Comparison of ENCODE assay signal across 36 cellular contexts in genomic region chr4:21979196-21979595, GRCh38. TPM values are rescaled to one million over a fixed set of nuclear protein-coding genes. Genes with fewer than 3 reads are reported as not detected.
"Had no signal": no experiment of that assay in that cellular context is flagged by ENCODE, and none has a peak within 500 bp of the region (broad histone marks: within the 10 kb centered on the region; RNA-seq: fewer than 3 reads in every experiment).

No MANE protein-coding gene starts in this region.

- H3K27me3 Mint-ChIP-seq: activated B cell treated with CpG ODN at 0.5 μM for 24 hours; activated CD4-positive, alpha-beta memory T cell treated with anti-CD3 and anti-CD28 coated beads for 36 hours; activated CD4-positive, alpha-beta T cell treated with anti-CD3 and anti-CD28 coated beads, Interleukin-2, amount 10 ng/mL, durations not matched to agents 24 days and 14 days; activated CD8-positive, alpha-beta T cell treated with anti-CD3 and anti-CD28 coated beads for 36 hours; activated naive CD4-positive, alpha-beta T cell treated with anti-CD3 and anti-CD28 coated beads, Interleukin-2, amount 10 ng/mL, durations not matched to agents 7 days and 5 days; activated naive CD4-positive, alpha-beta T cell treated with anti-CD3 and anti-CD28 coated beads, Interleukin-2, amount 50 U/mL, for 24 hours; activated naive CD8-positive, alpha-beta T cell; activated naive CD8-positive, alpha-beta T cell treated with anti-CD3 and anti-CD28 coated beads, Interleukin-2, amount 10 ng/mL, durations not matched to agents 7 days and 5 days; activated naive CD8-positive, alpha-beta T cell treated with anti-CD3 and anti-CD28 coated beads, Interleukin-2, amount 50 U/mL, for 24 hours had no signal

- FAIRE-seq: colon, TTC549 had no signal

- H3K4me3 Mint-ChIP-seq: activated B cell treated with CpG ODN at 0.5 μM for 24 hours; activated CD4-positive, alpha-beta memory T cell treated with anti-CD3 and anti-CD28 coated beads for 36 hours; activated CD4-positive, alpha-beta T cell treated with anti-CD3 and anti-CD28 coated beads, Interleukin-2, amount 10 ng/mL, durations not matched to agents 24 days and 14 days; activated CD8-positive, alpha-beta T cell treated with anti-CD3 and anti-CD28 coated beads for 36 hours; activated naive CD4-positive, alpha-beta T cell treated with anti-CD3 and anti-CD28 coated beads, Interleukin-2, amount 10 ng/mL, durations not matched to agents 7 days and 5 days; activated naive CD4-positive, alpha-beta T cell treated with anti-CD3 and anti-CD28 coated beads, Interleukin-2, amount 50 U/mL, for 24 hours; activated naive CD8-positive, alpha-beta T cell; activated naive CD8-positive, alpha-beta T cell treated with anti-CD3 and anti-CD28 coated beads, Interleukin-2, amount 10 ng/mL, durations not matched to agents 7 days and 5 days; activated naive CD8-positive, alpha-beta T cell treated with anti-CD3 and anti-CD28 coated beads, Interleukin-2, amount 50 U/mL, for 24 hours; activated T-cell treated with anti-CD3 and anti-CD28 coated beads, Interleukin-2, amount 50 U/mL, for 4 hours; activated T-cell treated with anti-CD3 and anti-CD28 coated beads, Interleukin-2, amount 50 U/mL, for 72 hours; T-helper 1 cell treated with Interleukin-12 subunit alpha and Interleukin-12 subunit beta and Interleukin-4 antibody, amounts not matched to agents 30 μg/mL and 1 μg/mL, for 36 hours; T-helper 2 cell treated with Interferon-gamma antibody and Interleukin-4, amounts not matched to agents 5 μg/mL and 100 μg/mL, for 36 hours had no signal

- H3K9me3 Mint-ChIP-seq: activated CD8-positive, alpha-beta T cell treated with anti-CD3 and anti-CD28 coated beads for 36 hours; activated naive CD4-positive, alpha-beta T cell treated with anti-CD3 and anti-CD28 coated beads, Interleukin-2, amount 10 ng/mL, durations not matched to agents 7 days and 5 days; activated naive CD4-positive, alpha-beta T cell treated with anti-CD3 and anti-CD28 coated beads, Interleukin-2, amount 50 U/mL, for 24 hours; activated T-helper 2 cell treated with anti-CD3 and anti-CD28 coated beads, Interferon-gamma antibody, Interleukin-2, Interleukin-4, amounts not matched to agents 10 μg/mL and 5 μg/mL and 100 μg/mL, durations not matched to agents 14 hours and 24 hours and 36 hours had no signal

- H3K4me1 Mint-ChIP-seq: activated B cell treated with CpG ODN at 0.5 μM for 24 hours; activated CD4-positive, alpha-beta T cell treated with anti-CD3 and anti-CD28 coated beads, Interleukin-2, amount 10 ng/mL, durations not matched to agents 24 days and 14 days; activated naive CD4-positive, alpha-beta T cell treated with anti-CD3 and anti-CD28 coated beads, Interleukin-2, amount 10 ng/mL, durations not matched to agents 7 days and 5 days; activated naive CD4-positive, alpha-beta T cell treated with anti-CD3 and anti-CD28 coated beads, Interleukin-2, amount 50 U/mL, for 24 hours; activated naive CD8-positive, alpha-beta T cell treated with anti-CD3 and anti-CD28 coated beads, Interleukin-2, amount 10 ng/mL, durations not matched to agents 7 days and 5 days; activated naive CD8-positive, alpha-beta T cell treated with anti-CD3 and anti-CD28 coated beads, Interleukin-2, amount 50 U/mL, for 24 hours had no signal

- H3K27ac Mint-ChIP-seq: activated B cell treated with CpG ODN at 0.5 μM for 24 hours; activated CD4-positive, alpha-beta memory T cell treated with anti-CD3 and anti-CD28 coated beads for 36 hours; activated CD4-positive, alpha-beta T cell treated with anti-CD3 and anti-CD28 coated beads, Interleukin-2, amount 10 ng/mL, durations not matched to agents 24 days and 14 days; activated CD8-positive, alpha-beta T cell treated with anti-CD3 and anti-CD28 coated beads for 36 hours; activated naive CD4-positive, alpha-beta T cell treated with anti-CD3 and anti-CD28 coated beads, Interleukin-2, amount 10 ng/mL, durations not matched to agents 7 days and 5 days; activated naive CD4-positive, alpha-beta T cell treated with anti-CD3 and anti-CD28 coated beads, Interleukin-2, amount 50 U/mL, for 24 hours; activated naive CD8-positive, alpha-beta T cell; activated naive CD8-positive, alpha-beta T cell treated with anti-CD3 and anti-CD28 coated beads, Interleukin-2, amount 10 ng/mL, durations not matched to agents 7 days and 5 days; activated naive CD8-positive, alpha-beta T cell treated with anti-CD3 and anti-CD28 coated beads, Interleukin-2, amount 50 U/mL, for 24 hours; activated T-cell treated with anti-CD3 and anti-CD28 coated beads, Interleukin-2, amount 50 U/mL, for 72 hours; activated T-helper 2 cell treated with anti-CD3 and anti-CD28 coated beads, Interferon-gamma antibody, Interleukin-2, Interleukin-4, amounts not matched to agents 10 μg/mL and 5 μg/mL and 100 μg/mL, durations not matched to agents 14 hours and 24 hours and 36 hours; T-helper 1 cell treated with Interleukin-12 subunit alpha and Interleukin-12 subunit beta and Interleukin-4 antibody, amounts not matched to agents 30 μg/mL and 1 μg/mL, for 36 hours; T-helper 2 cell treated with Interferon-gamma antibody and Interleukin-4, amounts not matched to agents 5 μg/mL and 100 μg/mL, for 36 hours had no signal

- H3K36me3 Mint-ChIP-seq: activated CD4-positive, alpha-beta memory T cell treated with anti-CD3 and anti-CD28 coated beads for 36 hours; activated naive CD4-positive, alpha-beta T cell treated with anti-CD3 and anti-CD28 coated beads, Interleukin-2, amount 10 ng/mL, durations not matched to agents 7 days and 5 days; activated naive CD4-positive, alpha-beta T cell treated with anti-CD3 and anti-CD28 coated beads, Interleukin-2, amount 50 U/mL, for 24 hours; activated naive CD8-positive, alpha-beta T cell; activated naive CD8-positive, alpha-beta T cell treated with anti-CD3 and anti-CD28 coated beads, Interleukin-2, amount 10 ng/mL, durations not matched to agents 7 days and 5 days had no signal

- DNase-seq: activated B cell treated with CpG ODN at 0.5 μM for 24 hours; activated CD4-positive, alpha-beta memory T cell treated with anti-CD3 and anti-CD28 coated beads for 36 hours; activated CD4-positive, alpha-beta T cell treated with anti-CD3 and anti-CD28 coated beads for 4 hours; activated CD4-positive, alpha-beta T cell treated with anti-CD3 and anti-CD28 coated beads, Interleukin-2, amount 10 ng/mL, durations not matched to agents 24 days and 14 days; activated CD4-positive, alpha-beta T cell treated with anti-CD3 and anti-CD28 coated beads, Interleukin-2, amount 50 U/mL, for 1 hour; activated CD4-positive, alpha-beta T cell treated with anti-CD3 and anti-CD28 coated beads, Interleukin-2, amount 50 U/mL, for 4 hours; activated CD4-positive, CD25-positive, alpha-beta regulatory T cell treated with anti-CD3 and anti-CD28 coated beads, Interleukin-2, amount 50 U/mL, for 72 hours; activated CD8-positive, alpha-beta memory T cell treated with anti-CD3 and anti-CD28 coated beads, Interleukin-2, amount 50 U/mL, for 4 hours; activated CD8-positive, alpha-beta T cell treated with anti-CD3 and anti-CD28 coated beads for 36 hours; activated effector memory CD4-positive, alpha-beta T cell treated with Interleukin-2 at 50 U/mL for 16 hours; activated gamma-delta T cell; activated naive CD4-positive, alpha-beta T cell treated with anti-CD3 and anti-CD28 coated beads, Interleukin-2, amount 10 ng/mL, durations not matched to agents 7 days and 5 days; activated naive CD4-positive, alpha-beta T cell treated with Interleukin-2 at 50 U/mL for 16 hours; activated naive CD8-positive, alpha-beta T cell treated with anti-CD3 and anti-CD28 coated beads, Interleukin-2, amount 10 ng/mL, durations not matched to agents 7 days and 5 days; activated naive CD8-positive, alpha-beta T cell treated with anti-CD3 and anti-CD28 coated beads, Interleukin-2, amount 50 U/mL, for 24 hours; activated T-cell treated with anti-CD3 and anti-CD28 coated beads for 4 hours; activated T-cell treated with anti-CD3 and anti-CD28 coated beads, Interleukin-2, amount 50 U/mL, for 1 hour; activated T-cell treated with anti-CD3 and anti-CD28 coated beads, Interleukin-2, amount 50 U/mL, for 4 hours; activated T-cell treated with anti-CD3 and anti-CD28 coated beads, Interleukin-2, amount 50 U/mL, for 72 hours; amygdala; anterior cingulate cortex; body of pancreas; brain microvascular endothelial cell; central memory CD4-positive, alpha-beta T cell; T-helper 2 cell; T-helper 9 cell had no signal

- ATAC-seq: activated CD8-positive, alpha-beta T cell treated with anti-CD3 and anti-CD28 coated beads for 36 hours; activated naive CD8-positive, alpha-beta T cell treated with anti-CD3 and anti-CD28 coated beads, Interleukin-2, amount 50 U/mL, for 24 hours; activated T-cell treated with anti-CD3 and anti-CD28 coated beads, Interleukin-2, amount 50 U/mL, for 4 hours; activated T-cell treated with anti-CD3 and anti-CD28 coated beads, Interleukin-2, amount 50 U/mL, for 72 hours; body of pancreas had no signal

RNA-seq across cellular contexts. Expression of gene KCNIP4, which starts 30.6 kb away (rescaled TPM):
- total RNA-seq: activated B cell treated with CpG ODN at 0.5 μM for 24 hours; activated CD4-positive, alpha-beta memory T cell treated with anti-CD3 and anti-CD28 coated beads for 36 hours; activated CD4-positive, alpha-beta T cell treated with anti-CD3 and anti-CD28 coated beads, Interleukin-2, amount 10 ng/mL, durations not matched to agents 24 days and 14 days; activated CD8-positive, alpha-beta memory T cell treated with anti-CD3 and anti-CD28 coated beads for 36 hours; activated CD8-positive, alpha-beta T cell treated with anti-CD3 and anti-CD28 coated beads for 36 hours; activated naive CD8-positive, alpha-beta T cell treated with anti-CD3 and anti-CD28 coated beads, Interleukin-2, amount 10 ng/mL, durations not matched to agents 7 days and 5 days; activated T-cell treated with anti-CD3 and anti-CD28 coated beads, Interleukin-2, amount 50 U/mL, for 4 hours; activated T-cell treated with anti-CD3 and anti-CD28 coated beads, Interleukin-2, amount 50 U/mL, for 72 hours; activated T-helper 2 cell treated with anti-CD3 and anti-CD28 coated beads, Interferon-gamma antibody, Interleukin-2, Interleukin-4, amounts not matched to agents 10 μg/mL and 5 μg/mL and 100 μg/mL, durations not matched to agents 14 hours and 24 hours and 36 hours; ascending aorta; body of pancreas; cardiac septum had no signal
